Comparison of ENCODE assay signal across 1 cellular context in the genomic region with DNA sequence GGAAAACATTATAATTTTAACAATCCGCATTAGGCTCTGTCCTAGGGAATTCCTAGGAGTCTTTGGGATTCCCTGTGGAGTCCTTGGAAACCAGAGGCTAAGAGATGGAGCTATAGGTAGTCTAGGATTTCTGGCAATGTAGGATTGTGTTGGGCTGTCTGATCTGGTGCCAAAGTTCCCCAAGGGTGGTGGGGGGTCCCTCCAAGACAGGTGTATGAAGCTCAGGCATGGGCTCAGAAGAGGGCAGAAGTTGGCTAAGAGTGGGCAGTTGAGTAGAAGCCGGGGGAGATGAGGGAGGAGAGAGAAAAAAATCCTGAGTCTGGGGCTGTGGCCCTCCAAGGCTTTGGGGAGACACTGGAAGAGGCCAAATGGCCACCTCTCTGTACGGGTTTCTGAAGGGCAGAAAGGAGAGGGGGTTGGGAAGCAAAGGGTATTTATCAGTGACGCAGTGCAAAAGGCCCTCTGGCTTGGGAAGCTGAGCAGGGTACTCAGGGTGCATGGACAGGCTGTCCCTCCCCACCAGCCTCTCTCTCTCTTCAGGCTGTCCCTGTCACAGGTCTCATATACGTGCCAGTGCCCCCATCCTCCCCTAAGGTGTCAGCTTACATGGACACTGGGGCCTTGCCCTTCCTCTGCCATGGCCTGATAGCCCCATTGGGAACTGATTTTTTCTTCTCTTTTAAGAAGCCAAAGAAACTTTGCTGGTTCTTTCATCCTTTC.
TF ChIP-seq lines count a peak whose summit lies in the region.

No MANE protein-coding gene starts in this region.

TF ChIP-seq in GM23338, 12 proteins besides CTCF, POLR2A, EP300 and RAD21 (continued from another document):
- TF ChIP-seq, protein P1, sequence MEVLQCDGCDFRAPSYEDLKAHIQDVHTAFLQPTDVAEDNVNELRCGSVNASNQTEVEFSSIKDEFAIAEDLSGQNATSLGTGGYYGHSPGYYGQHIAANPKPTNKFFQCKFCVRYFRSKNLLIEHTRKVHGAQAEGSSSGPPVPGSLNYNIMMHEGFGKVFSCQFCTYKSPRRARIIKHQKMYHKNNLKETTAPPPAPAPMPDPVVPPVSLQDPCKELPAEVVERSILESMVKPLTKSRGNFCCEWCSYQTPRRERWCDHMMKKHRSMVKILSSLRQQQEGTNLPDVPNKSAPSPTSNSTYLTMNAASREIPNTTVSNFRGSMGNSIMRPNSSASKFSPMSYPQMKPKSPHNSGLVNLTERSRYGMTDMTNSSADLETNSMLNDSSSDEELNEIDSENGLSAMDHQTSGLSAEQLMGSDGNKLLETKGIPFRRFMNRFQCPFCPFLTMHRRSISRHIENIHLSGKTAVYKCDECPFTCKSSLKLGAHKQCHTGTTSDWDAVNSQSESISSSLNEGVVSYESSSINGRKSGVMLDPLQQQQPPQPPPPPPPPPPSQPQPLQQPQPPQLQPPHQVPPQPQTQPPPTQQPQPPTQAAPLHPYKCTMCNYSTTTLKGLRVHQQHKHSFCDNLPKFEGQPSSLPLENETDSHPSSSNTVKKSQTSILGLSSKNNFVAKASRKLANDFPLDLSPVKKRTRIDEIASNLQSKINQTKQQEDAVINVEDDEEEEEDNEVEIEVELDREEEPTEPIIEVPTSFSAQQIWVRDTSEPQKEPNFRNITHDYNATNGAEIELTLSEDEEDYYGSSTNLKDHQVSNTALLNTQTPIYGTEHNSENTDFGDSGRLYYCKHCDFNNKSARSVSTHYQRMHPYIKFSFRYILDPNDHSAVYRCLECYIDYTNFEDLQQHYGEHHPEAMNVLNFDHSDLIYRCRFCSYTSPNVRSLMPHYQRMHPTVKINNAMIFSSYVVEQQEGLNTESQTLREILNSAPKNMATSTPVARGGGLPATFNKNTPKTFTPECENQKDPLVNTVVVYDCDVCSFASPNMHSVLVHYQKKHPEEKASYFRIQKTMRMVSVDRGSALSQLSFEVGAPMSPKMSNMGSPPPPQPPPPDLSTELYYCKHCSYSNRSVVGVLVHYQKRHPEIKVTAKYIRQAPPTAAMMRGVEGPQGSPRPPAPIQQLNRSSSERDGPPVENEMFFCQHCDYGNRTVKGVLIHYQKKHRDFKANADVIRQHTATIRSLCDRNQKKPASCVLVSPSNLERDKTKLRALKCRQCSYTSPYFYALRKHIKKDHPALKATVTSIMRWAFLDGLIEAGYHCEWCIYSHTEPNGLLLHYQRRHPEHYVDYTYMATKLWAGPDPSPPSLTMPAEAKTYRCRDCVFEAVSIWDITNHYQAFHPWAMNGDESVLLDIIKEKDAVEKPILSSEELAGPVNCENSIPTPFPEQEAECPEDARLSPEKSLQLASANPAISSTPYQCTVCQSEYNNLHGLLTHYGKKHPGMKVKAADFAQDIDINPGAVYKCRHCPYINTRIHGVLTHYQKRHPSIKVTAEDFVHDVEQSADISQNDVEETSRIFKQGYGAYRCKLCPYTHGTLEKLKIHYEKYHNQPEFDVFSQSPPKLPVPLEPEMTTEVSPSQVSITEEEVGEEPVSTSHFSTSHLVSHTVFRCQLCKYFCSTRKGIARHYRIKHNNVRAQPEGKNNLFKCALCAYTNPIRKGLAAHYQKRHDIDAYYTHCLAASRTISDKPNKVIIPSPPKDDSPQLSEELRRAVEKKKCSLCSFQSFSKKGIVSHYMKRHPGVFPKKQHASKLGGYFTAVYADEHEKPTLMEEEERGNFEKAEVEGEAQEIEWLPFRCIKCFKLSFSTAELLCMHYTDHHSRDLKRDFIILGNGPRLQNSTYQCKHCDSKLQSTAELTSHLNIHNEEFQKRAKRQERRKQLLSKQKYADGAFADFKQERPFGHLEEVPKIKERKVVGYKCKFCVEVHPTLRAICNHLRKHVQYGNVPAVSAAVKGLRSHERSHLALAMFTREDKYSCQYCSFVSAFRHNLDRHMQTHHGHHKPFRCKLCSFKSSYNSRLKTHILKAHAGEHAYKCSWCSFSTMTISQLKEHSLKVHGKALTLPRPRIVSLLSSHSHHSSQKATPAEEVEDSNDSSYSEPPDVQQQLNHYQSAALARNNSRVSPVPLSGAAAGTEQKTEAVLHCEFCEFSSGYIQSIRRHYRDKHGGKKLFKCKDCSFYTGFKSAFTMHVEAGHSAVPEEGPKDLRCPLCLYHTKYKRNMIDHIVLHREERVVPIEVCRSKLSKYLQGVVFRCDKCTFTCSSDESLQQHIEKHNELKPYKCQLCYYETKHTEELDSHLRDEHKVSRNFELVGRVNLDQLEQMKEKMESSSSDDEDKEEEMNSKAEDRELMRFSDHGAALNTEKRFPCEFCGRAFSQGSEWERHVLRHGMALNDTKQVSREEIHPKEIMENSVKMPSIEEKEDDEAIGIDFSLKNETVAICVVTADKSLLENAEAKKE (CRISPR knock-in tag; IDR thresholded peaks at IDR 0.05): no peak
- TF ChIP-seq, protein P2, sequence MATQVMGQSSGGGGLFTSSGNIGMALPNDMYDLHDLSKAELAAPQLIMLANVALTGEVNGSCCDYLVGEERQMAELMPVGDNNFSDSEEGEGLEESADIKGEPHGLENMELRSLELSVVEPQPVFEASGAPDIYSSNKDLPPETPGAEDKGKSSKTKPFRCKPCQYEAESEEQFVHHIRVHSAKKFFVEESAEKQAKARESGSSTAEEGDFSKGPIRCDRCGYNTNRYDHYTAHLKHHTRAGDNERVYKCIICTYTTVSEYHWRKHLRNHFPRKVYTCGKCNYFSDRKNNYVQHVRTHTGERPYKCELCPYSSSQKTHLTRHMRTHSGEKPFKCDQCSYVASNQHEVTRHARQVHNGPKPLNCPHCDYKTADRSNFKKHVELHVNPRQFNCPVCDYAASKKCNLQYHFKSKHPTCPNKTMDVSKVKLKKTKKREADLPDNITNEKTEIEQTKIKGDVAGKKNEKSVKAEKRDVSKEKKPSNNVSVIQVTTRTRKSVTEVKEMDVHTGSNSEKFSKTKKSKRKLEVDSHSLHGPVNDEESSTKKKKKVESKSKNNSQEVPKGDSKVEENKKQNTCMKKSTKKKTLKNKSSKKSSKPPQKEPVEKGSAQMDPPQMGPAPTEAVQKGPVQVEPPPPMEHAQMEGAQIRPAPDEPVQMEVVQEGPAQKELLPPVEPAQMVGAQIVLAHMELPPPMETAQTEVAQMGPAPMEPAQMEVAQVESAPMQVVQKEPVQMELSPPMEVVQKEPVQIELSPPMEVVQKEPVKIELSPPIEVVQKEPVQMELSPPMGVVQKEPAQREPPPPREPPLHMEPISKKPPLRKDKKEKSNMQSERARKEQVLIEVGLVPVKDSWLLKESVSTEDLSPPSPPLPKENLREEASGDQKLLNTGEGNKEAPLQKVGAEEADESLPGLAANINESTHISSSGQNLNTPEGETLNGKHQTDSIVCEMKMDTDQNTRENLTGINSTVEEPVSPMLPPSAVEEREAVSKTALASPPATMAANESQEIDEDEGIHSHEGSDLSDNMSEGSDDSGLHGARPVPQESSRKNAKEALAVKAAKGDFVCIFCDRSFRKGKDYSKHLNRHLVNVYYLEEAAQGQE (IDR thresholded peaks at IDR 0.05; ENCODE audit: unreplicated experiment): no peak
- TF ChIP-seq POLR2AphosphoS5 (IDR thresholded peaks at IDR 0.05; ENCODE audit: low read depth): no peak
- no peak for TF ChIP-seq STAT1 (IDR thresholded peaks at IDR 0.05; ENCODE audit: unreplicated experiment)
- TF ChIP-seq NANOG (IDR thresholded peaks at IDR 0.05; ENCODE audit: borderline replicate concordance): no peak
- TF ChIP-seq, protein P3, sequence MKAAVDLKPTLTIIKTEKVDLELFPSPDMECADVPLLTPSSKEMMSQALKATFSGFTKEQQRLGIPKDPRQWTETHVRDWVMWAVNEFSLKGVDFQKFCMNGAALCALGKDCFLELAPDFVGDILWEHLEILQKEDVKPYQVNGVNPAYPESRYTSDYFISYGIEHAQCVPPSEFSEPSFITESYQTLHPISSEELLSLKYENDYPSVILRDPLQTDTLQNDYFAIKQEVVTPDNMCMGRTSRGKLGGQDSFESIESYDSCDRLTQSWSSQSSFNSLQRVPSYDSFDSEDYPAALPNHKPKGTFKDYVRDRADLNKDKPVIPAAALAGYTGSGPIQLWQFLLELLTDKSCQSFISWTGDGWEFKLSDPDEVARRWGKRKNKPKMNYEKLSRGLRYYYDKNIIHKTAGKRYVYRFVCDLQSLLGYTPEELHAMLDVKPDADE (IDR thresholded peaks at IDR 0.05): no peak
- TF ChIP-seq CREB1 (CRISPR knock-in tag; IDR thresholded peaks at IDR 0.05; ENCODE audit: low read depth): no peak
- no peak for TF ChIP-seq EZH2 (IDR thresholded peaks at IDR 0.05; ENCODE audit: low read depth, unreplicated experiment)
- no peak for TF ChIP-seq JUNB (IDR thresholded peaks at IDR 0.05; ENCODE audit: unreplicated experiment)
- TF ChIP-seq ZNF114 (CRISPR knock-in tag; IDR thresholded peaks at IDR 0.05): no peak
